In genomic region chr6:46072866-46073265, GRCh38 we compare ENCODE assay signal across 27 cellular contexts. TPM values are rescaled to one million over a fixed set of nuclear protein-coding genes. Genes with fewer than 3 reads are reported as not detected.
"Had no signal": no experiment of that assay in that cellular context is flagged by ENCODE, and none has a peak within 500 bp of the region (broad histone marks: within the 10 kb centered on the region; RNA-seq: fewer than 3 reads in every experiment).

No MANE protein-coding gene starts in this region.

- DNase-seq: hippocampal formation; left colon; left lung; lower lobe of right lung; mammary epithelial cell; mesendoderm; naive B cell; nucleus accumbens; retina; right cardiac atrium; stimulated activated CD4-positive, alpha-beta T cell treated with anti-CD3 and anti-CD28 coated beads, Interleukin-12 subunit alpha, Interleukin-12 subunit beta, amount 100 ng/mL, for 4 hours; stimulated activated CD4-positive, alpha-beta T cell treated with anti-CD3 and anti-CD28 coated beads, Interleukin-15, amount 100 ng/mL, for 24 hours; stimulated activated CD4-positive, alpha-beta T cell treated with anti-CD3 and anti-CD28 coated beads, Interleukin-2, amount 100 ng/mL, for 24 hours; stimulated activated CD4-positive, alpha-beta T cell treated with anti-CD3 and anti-CD28 coated beads, Interleukin-4, amount 100 ng/mL, for 1 hour; stimulated activated naive B cell treated with anti-CD40 and anti-IgM and Interleukin-4, amounts not matched to agents 10 μg/mL and 1 μg/mL and 100 μg/mL, for 72 hours; stimulated activated naive CD8-positive, alpha-beta T cell treated with anti-CD3 and anti-CD28 coated beads, Interleukin-15, Interleukin-2, amounts not matched to agents 100 U/mL and 50 U/mL, for 24 hours; stomach; testis; thyroid gland; transverse colon; upper lobe of left lung had no signal

- H3K27ac ChIP-seq: left lung, lower lobe of right lung, skin epidermis, stomach, testis, thyroid gland, transverse colon, upper lobe of left lung, vagina had no signal

- H3K4me1 ChIP-seq: left lung, lower lobe of right lung, stomach, testis, thyroid gland, transverse colon, upper lobe of left lung, vagina had no signal

- ATAC-seq: left colon; left lung; lower lobe of right lung; natural killer cell treated with Interleukin-12 subunit alpha and Interleukin-12 subunit beta and Interleukin-15 and Interleukin-18, amount 100 ng/mL, for 72 hours; right cardiac atrium; sciatic nerve; stimulated activated naive B cell treated with anti-CD40 and anti-IgM and Interleukin-4, amounts not matched to agents 10 μg/mL and 1 μg/mL and 100 μg/mL, for 72 hours; stimulated activated naive CD8-positive, alpha-beta T cell treated with anti-CD3 and anti-CD28 coated beads, Interleukin-15, Interleukin-2, amounts not matched to agents 100 U/mL and 50 U/mL, for 24 hours had no signal

- FAIRE-seq: keratinocyte had no signal

- H3K27me3 ChIP-seq: left lung, testis, thyroid gland, transverse colon, upper lobe of left lung, vagina had no signal

- H3K9me3 ChIP-seq: left lung, lower lobe of right lung, stomach, testis, thyroid gland, transverse colon, upper lobe of left lung, vagina had no signal

- H3K4me3 ChIP-seq: left lung, lower lobe of right lung, skin epidermis, stomach, testis, thyroid gland, transverse colon, upper lobe of left lung, vagina had no signal

- H3K36me3 ChIP-seq: left lung, lower lobe of right lung, stomach, thyroid gland, transverse colon, upper lobe of left lung, vagina had no signal

RNA-seq across cellular contexts. Expression of gene CLIC5, which starts 57.2 kb away (rescaled TPM):
- total RNA-seq: mammary epithelial cell, osteocyte had no signal
- polyA plus RNA-seq: mammary epithelial cell had no signal
